Comparison of ENCODE assay signal across 8 cellular contexts in the genomic region with DNA sequence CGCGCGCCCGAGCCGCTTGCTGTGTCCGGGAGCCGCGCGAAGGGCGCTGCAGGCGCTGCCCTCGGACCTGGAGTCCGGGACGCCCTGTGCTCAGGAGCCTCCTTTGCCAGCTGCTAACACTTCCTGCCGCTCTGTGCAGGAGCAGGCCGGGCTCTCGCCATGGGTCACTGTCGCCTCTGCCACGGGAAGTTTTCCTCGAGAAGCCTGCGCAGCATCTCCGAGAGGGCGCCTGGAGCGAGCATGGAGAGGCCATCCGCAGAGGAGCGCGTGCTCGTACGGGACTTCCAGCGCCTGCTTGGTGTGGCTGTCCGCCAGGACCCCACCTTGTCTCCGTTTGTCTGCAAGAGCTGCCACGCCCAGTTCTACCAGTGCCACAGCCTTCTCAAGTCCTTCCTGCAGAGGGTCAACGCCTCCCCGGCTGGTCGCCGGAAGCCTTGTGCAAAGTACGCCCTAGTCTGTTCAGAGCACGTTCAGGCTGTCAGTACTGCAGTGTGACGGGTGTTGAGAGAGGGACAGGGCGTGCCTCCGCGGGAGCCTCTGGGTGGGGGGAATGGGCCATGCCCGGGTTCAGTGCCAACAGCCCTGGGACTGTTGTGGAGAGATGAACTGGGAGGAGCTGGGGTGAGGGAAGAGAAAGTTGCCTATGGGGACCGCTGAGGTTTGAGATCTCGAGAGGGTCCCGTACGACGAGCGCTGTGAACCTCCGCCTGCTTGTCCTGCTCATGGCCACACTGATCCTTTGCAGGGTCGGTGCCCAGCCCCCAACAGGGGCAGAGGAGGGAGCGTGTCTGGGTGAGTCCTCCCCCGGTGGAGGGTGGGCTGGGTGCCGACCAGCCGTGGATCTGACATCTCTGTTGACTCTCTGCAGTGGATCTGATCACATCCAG. TPM values are rescaled to one million over a fixed set of nuclear protein-coding genes. Genes with fewer than 3 reads are reported as not detected.
A peak's percentile ranks its signal among the peaks of the same experiment; 100 is the strongest.
DNase-seq lines count a peak whose midpoint lies in the region; ATAC-seq and TF ChIP-seq lines count a peak whose summit lies in the region.

No MANE protein-coding gene starts in this region.

- no peaks in the 10 kb centered on the region for H3K27me3 Mint-ChIP-seq in CD8-positive, alpha-beta T cell (ENCODE audit: low read depth)
- no peaks in the 10 kb centered on the region for H3K27me3 Mint-ChIP-seq in activated naive CD8-positive, alpha-beta T cell treated with anti-CD3 and anti-CD28 coated beads for 36 hours

- H3K4me3 ChIP-seq in CD8-positive, alpha-beta T cell (ENCODE audit: low read depth, low read length) = peak overlapping the region; percentile 98
- H3K4me3 ChIP-seq in sigmoid colon = peak overlapping the region; percentile 74 to 98 (median 77)

- WGBS in sigmoid colon, 2 donors = 9 to 20% methylated on average over 56 of the region's 56 CpGs

- CTCF ChIA-PET in CD8-positive, alpha-beta T cell (lab: Charles Lee) = interaction anchor here (1.0 to 5.5 kb wide), 8 partner anchors 14 to 151 kb away, joined by 3 to 33 read pairs (median 10); a partner anchor contains a TSS

- peaks cover 34% of the 10 kb centered on the region for H3K36me3 Mint-ChIP-seq in CD8-positive, alpha-beta T cell
- H3K36me3 Mint-ChIP-seq in activated naive CD8-positive, alpha-beta T cell treated with anti-CD3 and anti-CD28 coated beads for 36 hours = peaks cover 33% of the 10 kb centered on the region

- H3K36me3 ChIP-seq in CD8-positive, alpha-beta T cell (ENCODE audit: insufficient read depth, low read length) = peaks cover 33% of the 10 kb centered on the region
- peaks cover 9 to 47% (median 17%) of the 10 kb centered on the region in 4 donors for H3K36me3 ChIP-seq in sigmoid colon

- intact Hi-C loops in CD8-positive, alpha-beta T cell (cut with DNase I, micrococcal nuclease) = loop anchor here (1.0 to 2.0 kb wide), 6 partner anchors 11 to 152 kb away; a partner anchor contains a TSS
- intact Hi-C loops in left ventricle myocardium superior (cut with micrococcal nuclease) = no loop called here
- intact Hi-C loops in sigmoid colon (cut with DNase I) = loop anchor here (5.0 kb wide), 2 partner anchors 65 to 485 kb away; a partner anchor contains a TSS

- no peak for TF ChIP-seq CTCF in CD8-positive, alpha-beta T cell (IDR thresholded peaks at IDR 0.05)
- no peak for TF ChIP-seq CTCF in sigmoid colon (IDR thresholded peaks at IDR 0.05)

- H3K4me1 Mint-ChIP-seq in CD8-positive, alpha-beta T cell (ENCODE audit: low read depth) = peaks cover 50% of the 10 kb centered on the region
- peaks cover 53% of the 10 kb centered on the region for H3K4me1 Mint-ChIP-seq in activated naive CD8-positive, alpha-beta T cell treated with anti-CD3 and anti-CD28 coated beads for 36 hours

- no peaks in the 10 kb centered on the region for H3K27me3 ChIP-seq in CD8-positive, alpha-beta T cell (ENCODE audit: insufficient read depth, low read length)
- H3K27me3 ChIP-seq in sigmoid colon = no peaks in the 10 kb centered on the region

- H3K4me3 Mint-ChIP-seq in CD8-positive, alpha-beta T cell = peak overlapping the region; percentile 96
- H3K4me3 Mint-ChIP-seq in activated naive CD8-positive, alpha-beta T cell treated with anti-CD3 and anti-CD28 coated beads for 36 hours = peak overlapping the region; percentile 97

- peak in 1 of 2 donors; percentile 24 for TF ChIP-seq POLR2A in sigmoid colon (IDR thresholded peaks at IDR 0.05)

- no peaks in the 10 kb centered on the region for H3K9me3 ChIP-seq in CD8-positive, alpha-beta T cell (ENCODE audit: low read length)
- no peaks in the 10 kb centered on the region for H3K9me3 ChIP-seq in sigmoid colon

- no peak for TF ChIP-seq EP300 in sigmoid colon (IDR thresholded peaks at IDR 0.05)

- peak overlapping the region; percentile 99 for H3K27ac Mint-ChIP-seq in CD8-positive, alpha-beta T cell
- H3K27ac Mint-ChIP-seq in activated naive CD8-positive, alpha-beta T cell treated with anti-CD3 and anti-CD28 coated beads for 36 hours = peak overlapping the region; percentile 95

- DNase-seq in CD8-positive, alpha-beta T cell = peak; percentile 63 to 88 (median 76)
- peak; percentile 75 for DNase-seq in activated naive CD8-positive, alpha-beta T cell treated with anti-CD3 and anti-CD28 coated beads for 36 hours
- DNase-seq in left ventricle myocardium superior = peak; percentile 83
- DNase-seq in sigmoid colon = peak; percentile 77

- POLR2A ChIA-PET in CD8-positive, alpha-beta T cell (lab: Charles Lee) = interaction anchor here (0.6 to 5.0 kb wide), 12 partner anchors 9 to 77 kb away, joined by 3 to 114 read pairs (median 6); a partner anchor contains a TSS

- H3K9me3 Mint-ChIP-seq in CD8-positive, alpha-beta T cell = no peaks in the 10 kb centered on the region
- H3K9me3 Mint-ChIP-seq in activated naive CD8-positive, alpha-beta T cell treated with anti-CD3 and anti-CD28 coated beads for 36 hours = no peaks in the 10 kb centered on the region

- peaks cover 55% of the 10 kb centered on the region for H3K4me1 ChIP-seq in CD8-positive, alpha-beta T cell (ENCODE audit: insufficient read depth, low read length)
- H3K4me1 ChIP-seq in sigmoid colon = peaks cover 0 to 36% (median 31%) of the 10 kb centered on the region in 4 donors

- peak overlapping the region; percentile 96 for H3K27ac ChIP-seq in CD8-positive, alpha-beta T cell (ENCODE audit: low read depth, low read length)
- H3K27ac ChIP-seq in sigmoid colon = peak overlapping the region; percentile 96 to 99 (median 98)

- ATAC-seq in CD8-positive, alpha-beta T cell = peak; percentile 39
- ATAC-seq in HG02623 (IDR thresholded peaks at IDR 0.05; ENCODE audit: unreplicated experiment) = peak; percentile 3
- ATAC-seq in SK-N-SH treated with all-trans-retinoic acid at 6 μM for 48 hours = peak; percentile 1; the same call in 2 of the 3 replicates
- ATAC-seq in left ventricle myocardium superior = peak; percentile 34
- no peak for ATAC-seq in HG03571 (IDR thresholded peaks at IDR 0.05; ENCODE audit: unreplicated experiment)
- no peak for ATAC-seq in GM21367 (IDR thresholded peaks at IDR 0.05; ENCODE audit: unreplicated experiment)

TF ChIP-seq in SK-N-SH treated with all-trans-retinoic acid at 6 μM for 48 hours, 23 proteins besides CTCF, POLR2A, EP300 and RAD21 (continues in another document):
- TF ChIP-seq ZFP30 (CRISPR knock-in tag; IDR thresholded peaks at IDR 0.05) (no peak), ISL1 (CRISPR knock-in tag; IDR thresholded peaks at IDR 0.05) (no peak), ZC3H10 (CRISPR knock-in tag; IDR thresholded peaks at IDR 0.05) (no peak), TOX (CRISPR knock-in tag; IDR thresholded peaks at IDR 0.05; ENCODE audit: borderline replicate concordance) (no peak), ZFP3 (CRISPR knock-in tag; IDR thresholded peaks at IDR 0.05) (no peak), BACH2 (CRISPR knock-in tag; IDR thresholded peaks at IDR 0.05; ENCODE audit: borderline replicate concordance) (no peak)
- TF ChIP-seq, protein P1, sequence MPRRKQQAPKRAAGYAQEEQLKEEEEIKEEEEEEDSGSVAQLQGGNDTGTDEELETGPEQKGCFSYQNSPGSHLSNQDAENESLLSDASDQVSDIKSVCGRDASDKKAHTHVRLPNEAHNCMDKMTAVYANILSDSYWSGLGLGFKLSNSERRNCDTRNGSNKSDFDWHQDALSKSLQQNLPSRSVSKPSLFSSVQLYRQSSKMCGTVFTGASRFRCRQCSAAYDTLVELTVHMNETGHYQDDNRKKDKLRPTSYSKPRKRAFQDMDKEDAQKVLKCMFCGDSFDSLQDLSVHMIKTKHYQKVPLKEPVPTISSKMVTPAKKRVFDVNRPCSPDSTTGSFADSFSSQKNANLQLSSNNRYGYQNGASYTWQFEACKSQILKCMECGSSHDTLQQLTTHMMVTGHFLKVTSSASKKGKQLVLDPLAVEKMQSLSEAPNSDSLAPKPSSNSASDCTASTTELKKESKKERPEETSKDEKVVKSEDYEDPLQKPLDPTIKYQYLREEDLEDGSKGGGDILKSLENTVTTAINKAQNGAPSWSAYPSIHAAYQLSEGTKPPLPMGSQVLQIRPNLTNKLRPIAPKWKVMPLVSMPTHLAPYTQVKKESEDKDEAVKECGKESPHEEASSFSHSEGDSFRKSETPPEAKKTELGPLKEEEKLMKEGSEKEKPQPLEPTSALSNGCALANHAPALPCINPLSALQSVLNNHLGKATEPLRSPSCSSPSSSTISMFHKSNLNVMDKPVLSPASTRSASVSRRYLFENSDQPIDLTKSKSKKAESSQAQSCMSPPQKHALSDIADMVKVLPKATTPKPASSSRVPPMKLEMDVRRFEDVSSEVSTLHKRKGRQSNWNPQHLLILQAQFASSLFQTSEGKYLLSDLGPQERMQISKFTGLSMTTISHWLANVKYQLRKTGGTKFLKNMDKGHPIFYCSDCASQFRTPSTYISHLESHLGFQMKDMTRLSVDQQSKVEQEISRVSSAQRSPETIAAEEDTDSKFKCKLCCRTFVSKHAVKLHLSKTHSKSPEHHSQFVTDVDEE (CRISPR knock-in tag; IDR thresholded peaks at IDR 0.05) = no peak

RNA-seq across cellular contexts. Expression of a gene that starts 1.3 kb away (rescaled TPM):
- 100 to 1,000 TPM; 127 to 130 TPM for total RNA-seq in CD8-positive, alpha-beta T cell
- total RNA-seq in activated naive CD8-positive, alpha-beta T cell treated with anti-CD3 and anti-CD28 coated beads for 36 hours = 10 to 100 TPM; 24.7 to 24.9 TPM
- total RNA-seq in left ventricle myocardium superior (12.2 TPM), sigmoid colon (10 to 100 TPM; 13.7 to 26.9 (median 18.2) TPM)
- polyA plus RNA-seq in sigmoid colon = 10 to 100 TPM in 1 of 3 donors, 1 to 10 TPM in 2; 7.2 to 32.3 (median 9.9) TPM

RNA-seq across cellular contexts. Expression of a gene that starts 1.9 kb away (rescaled TPM):
- 10 to 100 TPM; 15.7 to 15.9 TPM for total RNA-seq in CD8-positive, alpha-beta T cell
- total RNA-seq in activated naive CD8-positive, alpha-beta T cell treated with anti-CD3 and anti-CD28 coated beads for 36 hours = 1 to 10 TPM; 1.6 TPM
- total RNA-seq in left ventricle myocardium superior (13.7 TPM), sigmoid colon (10 to 100 TPM in 1 of 4 donors, 1 to 10 TPM in 3; 3.8 to 10.5 (median 4.0) TPM)
- 10 to 100 TPM in 1 of 3 donors, 1 to 10 TPM in 2; 5.3 to 19.2 (median 8.4) TPM for polyA plus RNA-seq in sigmoid colon

RNA-seq across cellular contexts. Expression of a gene that starts 21.1 kb away (rescaled TPM):
- 10 to 100 TPM; 26.5 to 28.6 TPM for total RNA-seq in CD8-positive, alpha-beta T cell
- total RNA-seq in activated naive CD8-positive, alpha-beta T cell treated with anti-CD3 and anti-CD28 coated beads for 36 hours = 1 to 10 TPM; 3.2 to 3.3 TPM
- total RNA-seq in left ventricle myocardium superior (2.3 TPM), sigmoid colon (10 to 100 TPM in 1 of 4 donors, 1 to 10 TPM in 3; 3.5 to 12.6 (median 6.5) TPM)
- polyA plus RNA-seq in sigmoid colon = 10 to 100 TPM; 11.3 to 17.6 (median 12.6) TPM

RNA-seq across cellular contexts. Expression of a gene that starts 36.1 kb away (rescaled TPM):
- 10 to 100 TPM; 67.0 to 73.1 TPM for total RNA-seq in CD8-positive, alpha-beta T cell
- total RNA-seq in activated naive CD8-positive, alpha-beta T cell treated with anti-CD3 and anti-CD28 coated beads for 36 hours = 10 to 100 TPM; 72.9 to 77.0 TPM
- total RNA-seq in left ventricle myocardium superior (23.6 TPM), sigmoid colon (10 to 100 TPM; 17.8 to 62.3 (median 35.2) TPM)
- 10 to 100 TPM; 34.0 to 96.0 (median 36.0) TPM for polyA plus RNA-seq in sigmoid colon

Comparison
In these comparisons a context has a peak if more than half of its experiments do, and no peak if none do; other contexts are left out.
1. ATAC-seq: peak in CD8-positive, alpha-beta T cell (single experiment), HG02623 (single experiment), SK-N-SH treated with all-trans-retinoic acid at 6 μM for 48 hours (single experiment) and left ventricle myocardium superior (single experiment); none in HG03571 (single experiment) and GM21367 (single experiment).
2. Peak in every context shown above with its lines, with median percentiles within 50 percentile points of each other: DNase-seq.